In genomic region chr2:218259099-218259921, GRCh38 we compare ENCODE assay signal across 8 cellular contexts. TPM values are rescaled to one million over a fixed set of nuclear protein-coding genes. Genes with fewer than 3 reads are reported as not detected.
DNase-seq lines count a peak whose midpoint lies in the region; ATAC-seq lines count a peak whose summit lies in the region.

No MANE protein-coding gene starts in this region.

- peak overlapping the region; percentile 5 for H3K27ac ChIP-seq in epithelial cell of prostate
- peak overlapping the region; percentile 15 for H3K27ac ChIP-seq in naive thymus-derived CD4-positive, alpha-beta T cell (ENCODE audit: low read depth, low read length)

- H3K36me3 ChIP-seq in naive thymus-derived CD4-positive, alpha-beta T cell (ENCODE audit: control insufficient read depth in 2 of 3, insufficient read depth in 3 of 3, low read length in 3 of 3) = peaks cover 0 to 44% (median 5%) of the 10 kb centered on the region in 3 experiments

- DNase-seq in AG20443 (ENCODE audit: low spot score) (peak; percentile 82), NOMO-1 treated with DMSO at 0.1 percent for 48 hours (lab: John Stamatoyannopoulos, UW; ENCODE audit: unreplicated experiment) (peak; percentile 30), epithelial cell of prostate (ENCODE audit: low read depth, low spot score) (no peak), SHP77 treated with DMSO at 0.1 percent for 48 hours (lab: John Stamatoyannopoulos, UW) (no peak), T-helper 9 cell (no peak)
- no peak for DNase-seq in naive thymus-derived CD4-positive, alpha-beta T cell

- POLR2A ChIA-PET in naive thymus-derived CD4-positive, alpha-beta T cell (lab: Charles Lee) = interaction anchor here (0.8 to 1.3 kb wide), 2 partner anchors 11 to 44 kb away, joined by 3 to 4 read pairs; partner anchors contain the start of genes AAMP and PNKD

- H3K4me1 ChIP-seq in naive thymus-derived CD4-positive, alpha-beta T cell (ENCODE audit: control insufficient read depth in 2 of 2, insufficient read depth in 2 of 2, low read length in 2 of 2) = peaks cover 0 to 7% of the 10 kb centered on the region in 2 donors

- no peaks in the 10 kb centered on the region for H3K27me3 ChIP-seq in naive thymus-derived CD4-positive, alpha-beta T cell (ENCODE audit: control insufficient read depth in 2 of 2, insufficient read depth in 2 of 2, low read length in 2 of 2)

- no peaks in the 10 kb centered on the region for H3K9me3 Mint-ChIP-seq in naive thymus-derived CD4-positive, alpha-beta T cell

- peak overlapping the region; percentile 38 to 82 (median 70) for H3K27ac Mint-ChIP-seq in naive thymus-derived CD4-positive, alpha-beta T cell

- intact Hi-C loops in naive thymus-derived CD4-positive, alpha-beta T cell (cut with micrococcal nuclease) = loop anchor here in 1 of 2 donors (5.0 kb wide), 1 partner anchor 92 kb away; the partner anchor contains the start of gene CXCR1

- ATAC-seq in naive thymus-derived CD4-positive, alpha-beta T cell = peak; percentile 36
- no peak for ATAC-seq in HG03039 (IDR thresholded peaks at IDR 0.05; ENCODE audit: unreplicated experiment)
- ATAC-seq in HG03135 (IDR thresholded peaks at IDR 0.05; ENCODE audit: unreplicated experiment) = no peak

- peak overlapping the region in 2 of 10 donors; percentile 14 to 40 for H3K4me3 Mint-ChIP-seq in naive thymus-derived CD4-positive, alpha-beta T cell

- no peaks in the 10 kb centered on the region for H3K27me3 Mint-ChIP-seq in naive thymus-derived CD4-positive, alpha-beta T cell

- peaks cover 0 to 18% (median 11%) of the 10 kb centered on the region in 5 donors for H3K36me3 Mint-ChIP-seq in naive thymus-derived CD4-positive, alpha-beta T cell

- CTCF ChIA-PET in naive thymus-derived CD4-positive, alpha-beta T cell (lab: Charles Lee) = interaction anchor here (0.6 to 1.5 kb wide), 5 partner anchors 11 to 74 kb away, joined by 3 read pairs; partner anchors contain the start of genes ARPC2 and PNKD

- no peak overlapping the region for H3K4me3 ChIP-seq in naive thymus-derived CD4-positive, alpha-beta T cell (ENCODE audit: low read length)

- peaks cover 7 to 32% (median 19%) of the 10 kb centered on the region in 7 donors for H3K4me1 Mint-ChIP-seq in naive thymus-derived CD4-positive, alpha-beta T cell

- no peaks in the 10 kb centered on the region for H3K9me3 ChIP-seq in naive thymus-derived CD4-positive, alpha-beta T cell (ENCODE audit: control insufficient read depth in 2 of 3, low read length in 3 of 3)

RNA-seq across cellular contexts. Expression of gene GPBAR1, which starts 1.5 kb away (rescaled TPM):
- total RNA-seq in naive thymus-derived CD4-positive, alpha-beta T cell = 10 to 100 TPM in 1 of 5 experiments, 1 to 10 TPM in 3, under 1 TPM in 1; 0.80 to 12.9 (median 1.9) TPM
- under 1 TPM; 0.15 to 0.27 TPM for polyA plus RNA-seq in naive thymus-derived CD4-positive, alpha-beta T cell

RNA-seq across cellular contexts. Expression of gene AAMP, which starts 10.6 kb away (rescaled TPM):
- 10 to 100 TPM; 54.1 to 67.0 (median 61.2) TPM for total RNA-seq in naive thymus-derived CD4-positive, alpha-beta T cell
- polyA plus RNA-seq in naive thymus-derived CD4-positive, alpha-beta T cell = 100 to 1,000 TPM in 1 of 2 donors, 10 to 100 TPM in 1; 98.6 to 108 TPM

RNA-seq across cellular contexts. Expression of gene PNKD, which starts 11.0 kb away (rescaled TPM):
- total RNA-seq in naive thymus-derived CD4-positive, alpha-beta T cell = 10 to 100 TPM; 18.5 to 38.4 (median 25.2) TPM
- 100 to 1,000 TPM in 1 of 2 donors, 10 to 100 TPM in 1; 92.2 to 108 TPM for polyA plus RNA-seq in naive thymus-derived CD4-positive, alpha-beta T cell

RNA-seq across cellular contexts. Expression of gene TMBIM1, which starts 33.0 kb away (rescaled TPM):
- 100 to 1,000 TPM in 2 of 5 experiments, 10 to 100 TPM in 3; 51.7 to 112 (median 83.8) TPM for total RNA-seq in naive thymus-derived CD4-positive, alpha-beta T cell
- polyA plus RNA-seq in naive thymus-derived CD4-positive, alpha-beta T cell = 100 to 1,000 TPM in 1 of 2 donors, 10 to 100 TPM in 1; 92.4 to 115 TPM

RNA-seq across cellular contexts. Expression of gene ARPC2, which starts 42.3 kb away (rescaled TPM):
- total RNA-seq in naive thymus-derived CD4-positive, alpha-beta T cell = 100 to 1,000 TPM; 330 to 694 (median 368) TPM
- polyA plus RNA-seq in naive thymus-derived CD4-positive, alpha-beta T cell = 100 to 1,000 TPM; 628 to 638 TPM

Comparison
In these comparisons a context has a peak if more than half of its experiments do, and no peak if none do; other contexts are left out.
1. DNase-seq: peak in AG20443 (single experiment) and NOMO-1 treated with DMSO at 0.1 percent for 48 hours (single experiment); none in epithelial cell of prostate (single experiment), naive thymus-derived CD4-positive, alpha-beta T cell (0 of 9), SHP77 treated with DMSO at 0.1 percent for 48 hours (single experiment) and T-helper 9 cell (single experiment).